In genomic region chr11:71286701-71287643, GRCh38 we compare ENCODE assay signal across 10 cellular contexts. TPM values are rescaled to one million over a fixed set of nuclear protein-coding genes. Genes with fewer than 3 reads are reported as not detected.
DNase-seq lines count a peak whose midpoint lies in the region; ATAC-seq, FAIRE-seq and TF ChIP-seq lines count a peak whose summit lies in the region.
"Had no signal": no experiment of that assay in that cellular context is flagged by ENCODE, and none has a peak within 500 bp of the region (broad histone marks: within the 10 kb centered on the region; RNA-seq: fewer than 3 reads in every experiment).

No MANE protein-coding gene starts in this region.

- H3K36me3 ChIP-seq in BJ (ENCODE audit: control insufficient read depth, insufficient read depth, low read length) (no peaks in the 10 kb centered on the region), pancreas (no peaks in the 10 kb centered on the region)

- peak overlapping the region; percentile 6 to 39 (median 28) for H3K27ac ChIP-seq in pancreas

- FAIRE-seq in pancreas (lab: Jason Lieb, UNC), result no peak
- FAIRE-seq: islet of Langerhans had no signal

- H3K4me1 ChIP-seq in pancreas, result peaks cover 0 to 17% (median 9%) of the 10 kb centered on the region in 3 donors

- peaks cover 5% of the 10 kb centered on the region; the same call in 1 of the 2 replicates for H3K27me3 ChIP-seq in BJ (ENCODE audit: control insufficient read depth, insufficient read depth, low read length)
- H3K27me3 ChIP-seq in pancreas, result no peaks in the 10 kb centered on the region

- TF ChIP-seq CTCF in BJ (IDR thresholded peaks at IDR 0.05; ENCODE audit: insufficient read depth, low read depth, low read length) (no peak), pancreas (IDR thresholded peaks at IDR 0.05) (no peak)

- CTCF ChIA-PET in BJ (lab: Yijun Ruan, JAX), result interaction anchor here (0.5 to 1.4 kb wide), 6 partner anchors 11 to 472 kb away, joined by 3 to 6 read pairs (median 3); no protein-coding TSS in a partner anchor

- ATAC-seq in esophagus mucosa (peak; percentile 57), pancreas (peak; percentile 53 to 71 (median 69)), HG03039 (IDR thresholded peaks at IDR 0.05; ENCODE audit: unreplicated experiment) (no peak), HG03460 (IDR thresholded peaks at IDR 0.05; ENCODE audit: unreplicated experiment) (no peak), HG03175 (IDR thresholded peaks at IDR 0.05; ENCODE audit: unreplicated experiment) (no peak)

- intact Hi-C loops in pancreas (cut with DNase I), result no loop called here

- H3K4me3 ChIP-seq in BJ (ENCODE audit: low read depth, low read length) (no peak overlapping the region), pancreas (no peak overlapping the region)

- no peaks in the 10 kb centered on the region for H3K9me3 ChIP-seq in pancreas

- POLR2A ChIA-PET in BJ (lab: Charles Lee), result interaction anchor here (0.5 kb wide), 1 partner anchor 11 kb away, joined by 3 read pairs; no protein-coding TSS in a partner anchor

- WGBS in pancreas, 2 donors, result 56 to 60% methylated on average over 14 of the region's 14 CpGs

- DNase-seq in BJ (ENCODE audit: low read depth) (peak; percentile 97), NCI-H1092 treated with DMSO at 0.1 percent for 48 hours (lab: John Stamatoyannopoulos, UW) (peak; percentile 31), pancreas (peak in 4 of 6 donors; percentile 52 to 73 (median 57)), GF-D8 (lab: John Stamatoyannopoulos, UW) (no peak)
- DNase-seq: NK-92 treated with Interleukin-12 subunit alpha and Interleukin-12 subunit beta, amount 100 ng/mL, for 24 hours had no signal

RNA-seq across cellular contexts. Expression of gene SHANK2, which starts 34.6 kb away (rescaled TPM):
- polyA plus RNA-seq in BJ (2011; rRNA removed) (0.28 and 0.37 TPM in 2 replicates), pancreas (10 to 100 TPM in 1 of 2 donors, 1 to 10 TPM in 1; 8.4 to 25.7 TPM)
- 2.1 and 2.6 TPM in 2 replicates for polyA minus RNA-seq in BJ (2011; rRNA and poly(A)+ RNA removed)
- total RNA-seq in esophagus mucosa (2.5 TPM), pancreas (10 to 100 TPM; 25.9 to 44.9 (median 33.7) TPM)

Comparison
In these comparisons a context has a peak if more than half of its experiments do, and no peak if none do; other contexts are left out.
1. ATAC-seq: peak in esophagus mucosa (single experiment) and pancreas (4 of 4); none in HG03039 (single experiment), HG03460 (single experiment) and HG03175 (single experiment).